ENCODE assay signal across 13 cellular contexts in genomic region chr17:1040216-1040600, GRCh38. TPM values are rescaled to one million over a fixed set of nuclear protein-coding genes. Genes with fewer than 3 reads are reported as not detected.
DNase-seq lines count a peak whose midpoint lies in the region; ATAC-seq, FAIRE-seq and TF ChIP-seq lines count a peak whose summit lies in the region.
"Had no signal": no experiment of that assay in that cellular context is flagged by ENCODE, and none has a peak within 500 bp of the region (broad histone marks: within the 10 kb centered on the region; RNA-seq: fewer than 3 reads in every experiment).

No MANE protein-coding gene starts in this region.

- 49 to 69% (median 56%) methylated on average over 12 to 13 of the region's 13 CpGs for WGBS in adrenal gland, 4 donors
- 18 to 29% methylated on average over 8 to 13 of the region's 13 CpGs for WGBS in tibial nerve, 2 donors

- H3K27ac ChIP-seq in adrenal gland (peak overlapping the region in 4 of 5 donors; percentile 72 to 86 (median 78)), tibial nerve (peak overlapping the region; percentile 78 to 88 (median 86))
- H3K27ac ChIP-seq: PC-9, VCaP had no signal

- H3K4me1 ChIP-seq in adrenal gland (replicated peaks in 1 of 2) (peaks cover 14 to 18% of the 10 kb centered on the region in 2 donors), tibial nerve (peaks cover 0 to 72% (median 18%) of the 10 kb centered on the region in 4 donors)

- TF ChIP-seq EP300 in tibial nerve (IDR thresholded peaks at IDR 0.05): peak in 1 of 2 donors; percentile 43

- intact Hi-C loops in adrenal gland (cut with DNase I) (no loop called here), head of caudate nucleus (cut with DNase I) (loop anchor here (5.0 kb wide), 1 partner anchor 38 kb away; no protein-coding TSS in a partner anchor)

- ATAC-seq in HG02981 (IDR thresholded peaks at IDR 0.05; ENCODE audit: unreplicated experiment): no peak

- no peaks in the 10 kb centered on the region for H3K36me3 ChIP-seq in adrenal gland (replicated peaks in 1 of 2)
- H3K36me3 ChIP-seq in tibial nerve: peaks cover 0 to 7% (median 0%) of the 10 kb centered on the region in 3 donors

- no peak for FAIRE-seq in RCC 7860 (lab: Jason Lieb, UNC)
- FAIRE-seq: GM18507 had no signal

- TF ChIP-seq CTCF in adrenal gland (IDR thresholded peaks at IDR 0.05) (no peak), tibial nerve (IDR thresholded peaks at IDR 0.05) (no peak)

- TF ChIP-seq POLR2A in adrenal gland (IDR thresholded peaks at IDR 0.05) (no peak), tibial nerve (IDR thresholded peaks at IDR 0.05) (no peak)

- H3K27me3 ChIP-seq in adrenal gland (no peaks in the 10 kb centered on the region), tibial nerve (no peaks in the 10 kb centered on the region)

- no peaks in the 10 kb centered on the region for H3K9me3 ChIP-seq in adrenal gland (replicated peaks in 1 of 3)
- H3K9me3 ChIP-seq in tibial nerve: no peaks in the 10 kb centered on the region

- no peak overlapping the region for H3K4me3 ChIP-seq in adrenal gland
- H3K4me3 ChIP-seq in tibial nerve: peak overlapping the region in 2 of 4 donors; percentile 2 to 31
- H3K4me3 ChIP-seq: PC-9 had no signal

- DNase-seq in adrenal gland: peak in 1 of 7 donors; percentile 36
- peak in 25 of 42 donors; percentile 36 to 80 (median 54) for DNase-seq in head of caudate nucleus
- DNase-seq in myocyte (ENCODE audit: low read depth): peak; percentile 42
- DNase-seq in tibial nerve (ENCODE audit: low spot score in 2 of 2): peak; percentile 32 to 48
- DNase-seq in stimulated activated naive CD4-positive, alpha-beta T cell (lab: John Stamatoyannopoulos, UW): no peak
- no peak for DNase-seq in RCC 7860 (ENCODE audit: low spot score)
- no peak for DNase-seq in activated gamma-delta T cell treated with Interleukin-2 at 50 U/mL for 16 hours
- DNase-seq: DND-41, NCI-H2081, PC-9 had no signal

RNA-seq across cellular contexts. Expression of gene TIMM22, which starts 43.3 kb away (rescaled TPM):
- total RNA-seq in adrenal gland (10 to 100 TPM; 13.7 to 49.0 (median 15.2) TPM), myocyte (35.8 and 36.7 TPM in 2 replicates), tibial nerve (10 to 100 TPM; 11.1 to 18.4 (median 14.7) TPM)
- 10 to 100 TPM in 1 of 3 donors, 1 to 10 TPM in 2; 7.8 to 17.8 (median 8.4) TPM for polyA plus RNA-seq in adrenal gland
- polyA plus RNA-seq in myocyte (2012): 24.9 TPM

Comparison
In these comparisons a context has a peak if more than half of its experiments do, and no peak if none do; other contexts are left out.
1. DNase-seq: peak in head of caudate nucleus (25 of 42), myocyte (single experiment) and tibial nerve (2 of 2); none in stimulated activated naive CD4-positive, alpha-beta T cell (0 of 6), RCC 7860 (single experiment) and activated gamma-delta T cell treated with Interleukin-2 at 50 U/mL for 16 hours (single experiment).